Comparison of ENCODE assay signal across 13 cellular contexts in genomic region chr10:63003816-63004453, GRCh38.
DNase-seq lines count a peak whose midpoint lies in the region; ATAC-seq and TF ChIP-seq lines count a peak whose summit lies in the region.
"Had no signal": no experiment of that assay in that cellular context is flagged by ENCODE, and none has a peak within 500 bp of the region (broad histone marks: within the 10 kb centered on the region; RNA-seq: fewer than 3 reads in every experiment).

No MANE protein-coding gene starts in this region.

- H3K4me1 Mint-ChIP-seq in MCF 10A (ENCODE audit: insufficient read depth, unreplicated experiment) (peaks cover 18% of the 10 kb centered on the region), endothelial cell (ENCODE audit: unreplicated experiment) (peaks cover 1% of the 10 kb centered on the region), type B pancreatic cell (ENCODE audit: unreplicated experiment) (no peaks in the 10 kb centered on the region)
- H3K4me1 Mint-ChIP-seq: nephron had no signal

- peak; percentile 18 for DNase-seq in MCF 10A (ENCODE audit: unreplicated experiment)
- no peak for DNase-seq in breast epithelium (ENCODE audit: low spot score in 2 of 2)
- peak; percentile 53 for DNase-seq in NAMALWA (ENCODE audit: low spot score)
- no peak for DNase-seq in endothelial cell (ENCODE audit: low spot score)
- DNase-seq in type B pancreatic cell (ENCODE audit: extremely low spot score, unreplicated experiment): no peak
- no peak for DNase-seq in MV-4-11 (lab: John Stamatoyannopoulos, UW)
- no peak for DNase-seq in activated gamma-delta T cell treated with Interleukin-2 at 50 U/mL for 16 hours
- DNase-seq: activated CD4-positive, alpha-beta T cell treated with anti-CD3 and anti-CD28 coated beads, Interleukin-2, amount 50 U/mL, for 1 hour; C1 segment of cervical spinal cord; KBM-7; stimulated activated CD4-positive, alpha-beta T cell treated with anti-CD3 and anti-CD28 coated beads, Interleukin-4, amount 100 ng/mL, for 24 hours had no signal

- H3K27ac Mint-ChIP-seq in MCF 10A (ENCODE audit: low read depth, unreplicated experiment) (no peak overlapping the region), endothelial cell (ENCODE audit: unreplicated experiment) (no peak overlapping the region), type B pancreatic cell (no peak overlapping the region)
- H3K27ac Mint-ChIP-seq: nephron had no signal

- H3K4me3 Mint-ChIP-seq in MCF 10A (ENCODE audit: unreplicated experiment): no peak overlapping the region
- H3K4me3 Mint-ChIP-seq in endothelial cell (ENCODE audit: unreplicated experiment): no peak overlapping the region
- H3K4me3 Mint-ChIP-seq in type B pancreatic cell: no peak overlapping the region
- H3K4me3 Mint-ChIP-seq: nephron had no signal

- H3K36me3 Mint-ChIP-seq in MCF 10A (ENCODE audit: insufficient read depth, unreplicated experiment): peaks cover 6% of the 10 kb centered on the region
- H3K36me3 Mint-ChIP-seq in endothelial cell (ENCODE audit: low read depth, unreplicated experiment): no peaks in the 10 kb centered on the region
- no peaks in the 10 kb centered on the region for H3K36me3 Mint-ChIP-seq in type B pancreatic cell

- H3K27ac ChIP-seq in breast epithelium: no peak overlapping the region

- TF ChIP-seq CTCF in MCF 10A (IDR thresholded peaks at IDR 0.05; ENCODE audit: unreplicated experiment) (no peak), breast epithelium (IDR thresholded peaks at IDR 0.05) (no peak), endothelial cell (IDR thresholded peaks at IDR 0.05; ENCODE audit: unreplicated experiment) (peak; percentile 67), type B pancreatic cell (conservative IDR thresholded peaks at IDR 0.05) (peak; percentile 64)

- H3K4me1 ChIP-seq in breast epithelium: no peaks in the 10 kb centered on the region

- H3K36me3 ChIP-seq in breast epithelium: no peaks in the 10 kb centered on the region

- H3K9me3 Mint-ChIP-seq in MCF 10A (ENCODE audit: unreplicated experiment) (no peaks in the 10 kb centered on the region), endothelial cell (ENCODE audit: unreplicated experiment) (no peaks in the 10 kb centered on the region), type B pancreatic cell (no peaks in the 10 kb centered on the region)
- H3K9me3 Mint-ChIP-seq: nephron had no signal

- CTCF ChIA-PET in MCF 10A (lab: Yijun Ruan, JAX): interaction anchor here (0.7 to 1.7 kb wide), 3 partner anchors 11 to 155 kb away, joined by 3 to 7 read pairs (median 4); no protein-coding TSS in a partner anchor

- no peaks in the 10 kb centered on the region for H3K9me3 ChIP-seq in breast epithelium

- BruUV-seq in MCF 10A (replicated peaks; lab: Mats Ljungman, UMichigan): no TSS peak

- ATAC-seq in HG03457 (IDR thresholded peaks at IDR 0.05; ENCODE audit: unreplicated experiment): no peak

- intact Hi-C loops in MCF 10A (cut with micrococcal nuclease): loop anchor here (2.0 kb wide), 3 partner anchors 81 to 187 kb away; partner anchors contain the start of gene EGR2
- intact Hi-C loops in breast epithelium (cut with DNase I; ENCODE audit: low total_unique reads): no loop called here

- H3K27me3 ChIP-seq in breast epithelium: no peaks in the 10 kb centered on the region

- POLR2A ChIA-PET in MCF 10A (lab: Yijun Ruan, JAX): interaction anchor here (1.4 kb wide), 1 partner anchor 11 kb away, joined by 3 read pairs; no protein-coding TSS in a partner anchor

- H3K27me3 Mint-ChIP-seq in MCF 10A (ENCODE audit: insufficient read depth, unreplicated experiment) (no peaks in the 10 kb centered on the region), endothelial cell (ENCODE audit: unreplicated experiment) (no peaks in the 10 kb centered on the region), type B pancreatic cell (peaks cover 8% of the 10 kb centered on the region)

- no peak overlapping the region for H3K4me3 ChIP-seq in breast epithelium

- no peak for TF ChIP-seq POLR2A in breast epithelium (IDR thresholded peaks at IDR 0.05)

Comparison
In these comparisons a context has a peak if more than half of its experiments do, and no peak if none do; other contexts are left out.
1. DNase-seq: peak in MCF 10A (single experiment) and NAMALWA (single experiment); none in breast epithelium (0 of 2), endothelial cell (single experiment), type B pancreatic cell (single experiment), MV-4-11 (single experiment) and activated gamma-delta T cell treated with Interleukin-2 at 50 U/mL for 16 hours (single experiment).
2. CTCF ChIP-seq: peak in endothelial cell (single experiment) and type B pancreatic cell (single experiment); none in MCF 10A (single experiment) and breast epithelium (0 of 3).